Comparison of ENCODE assay signal across 9 cellular contexts in genomic region chr2:73089270-73090030, GRCh38. TPM values are rescaled to one million over a fixed set of nuclear protein-coding genes. Genes with fewer than 3 reads are reported as not detected.
DNase-seq lines count a peak whose midpoint lies in the region; ATAC-seq, FAIRE-seq and TF ChIP-seq lines count a peak whose summit lies in the region.
"Had no signal": no experiment of that assay in that cellular context is flagged by ENCODE, and none has a peak within 500 bp of the region (broad histone marks: within the 10 kb centered on the region; RNA-seq: fewer than 3 reads in every experiment).

No MANE protein-coding gene starts in this region.

- DNase-seq in Right ventricle myocardium inferior (ENCODE audit: missing footprints) (no peak), cardiac septum (ENCODE audit: low spot score) (no peak), endothelial cell of umbilical vein (ENCODE audit: low read depth, low spot score) (peak; percentile 73), mucosa of gallbladder (ENCODE audit: low spot score) (peak; percentile 78), KG1 (lab: John Stamatoyannopoulos, UW) (no peak)
- no peak for DNase-seq in activated CD8-positive, alpha-beta memory T cell treated with anti-CD3 and anti-CD28 coated beads for 24 hours
- DNase-seq: colonic mucosa had no signal

- peaks cover 3 to 27% of the 10 kb centered on the region in 2 experiments for H3K36me3 ChIP-seq in endothelial cell of umbilical vein (ENCODE audit: control insufficient read depth in 2 of 2, extremely low read depth in 1 of 2, insufficient read depth in 2 of 2, low read length in 2 of 2)
- H3K36me3 ChIP-seq: colonic mucosa had no signal

- no peaks in the 10 kb centered on the region for H3K9me1 ChIP-seq in endothelial cell of umbilical vein (replicated peaks; ENCODE audit: control insufficient read depth, extremely low read depth, insufficient read depth, low read length)

- FAIRE-seq in endothelial cell of umbilical vein (lab: Jason Lieb, UNC): peak; percentile 84

- no peaks in the 10 kb centered on the region for H3K27me3 ChIP-seq in endothelial cell of umbilical vein (ENCODE audit: control insufficient read depth in 2 of 2, insufficient read depth in 2 of 2, low read length in 2 of 2)
- H3K27me3 ChIP-seq: colonic mucosa had no signal

- H3K9ac ChIP-seq in endothelial cell of umbilical vein (replicated peaks; ENCODE audit: extremely low read depth, insufficient read depth, low read length): no peak overlapping the region

- TF ChIP-seq CTCF in endothelial cell of umbilical vein (IDR thresholded peaks at IDR 0.05; ENCODE audit: extremely low read depth in 1 of 2, insufficient read depth in 1 of 2, low read depth in 1 of 2, low read length in 2 of 2): no peak

- H3K79me2 ChIP-seq in endothelial cell of umbilical vein (ENCODE audit: control insufficient read depth, insufficient read depth, low read length): peaks cover 64% of the 10 kb centered on the region

- H3K9me3 ChIP-seq in endothelial cell of umbilical vein (replicated peaks; ENCODE audit: control insufficient read depth, insufficient read depth, low read length): no peaks in the 10 kb centered on the region
- H3K9me3 ChIP-seq: colonic mucosa had no signal

- no peak overlapping the region for H2AFZ ChIP-seq in endothelial cell of umbilical vein (ENCODE audit: low read depth, low read length)

- dilution Hi-C loops in endothelial cell of umbilical vein (cut with MboI; ENCODE audit: extremely low pct_ligation_motif_present, low sequenced_read_pairs): no loop called here

- peak overlapping the region; percentile 70 for H3K27ac ChIP-seq in endothelial cell of umbilical vein (ENCODE audit: insufficient read depth, low read depth, low read length)
- H3K27ac ChIP-seq: colonic mucosa had no signal

- POLR2A ChIA-PET in endothelial cell of umbilical vein (lab: Charles Lee): interaction anchor here (0.5 to 0.6 kb wide), 2 partner anchors 11 to 315 kb away, joined by 4 to 11 read pairs; no protein-coding TSS in a partner anchor

- intact Hi-C loops in Right ventricle myocardium inferior (cut with DNase I): no loop called here
- intact Hi-C loops in cardiac septum (cut with DNase I): loop anchor here (2.0 kb wide), 1 partner anchor 23 kb away; the partner anchor contains the start of gene RAB11FIP5
- intact Hi-C loops in endothelial cell of umbilical vein (cut with micrococcal nuclease): no loop called here

- no peak overlapping the region for H3K4me3 ChIP-seq in endothelial cell of umbilical vein (replicated peaks in 1 of 3; ENCODE audit: insufficient read depth in 1 of 3, low read depth in 1 of 3, low read length in 3 of 3)
- H3K4me3 ChIP-seq: colonic mucosa had no signal

- CTCF ChIA-PET in endothelial cell of umbilical vein (lab: Charles Lee): interaction anchor here (0.6 to 7.9 kb wide), 7 partner anchors 22 to 202 kb away, joined by 3 to 208 read pairs (median 4); partner anchors contain the start of genes RAB11FIP5 and SPR

- no TSS peak for BruUV-seq in endothelial cell of umbilical vein (replicated peaks; lab: Mats Ljungman, UMichigan)

- no peak overlapping the region for H3K4me2 ChIP-seq in endothelial cell of umbilical vein (ENCODE audit: insufficient read depth, low read length)

- TF ChIP-seq POLR2A in endothelial cell of umbilical vein (IDR thresholded peaks at IDR 0.05; ENCODE audit: low read depth, low read length): no peak

- peaks cover 36% of the 10 kb centered on the region for H3K4me1 ChIP-seq in endothelial cell of umbilical vein (ENCODE audit: control insufficient read depth, extremely low read depth, insufficient read depth, low read length)
- H3K4me1 ChIP-seq: colonic mucosa had no signal

- no peaks in the 10 kb centered on the region for H4K20me1 ChIP-seq in endothelial cell of umbilical vein (replicated peaks; ENCODE audit: control insufficient read depth, extremely low read depth, insufficient read depth, low read length)

- ATAC-seq in Right ventricle myocardium inferior (peak; percentile 49), HG02885 (IDR thresholded peaks at IDR 0.05; ENCODE audit: poor library complexity, unreplicated experiment) (no peak), GM19351 (IDR thresholded peaks at IDR 0.05; ENCODE audit: unreplicated experiment) (no peak)

TF ChIP-seq in endothelial cell of umbilical vein, 7 proteins besides CTCF, POLR2A, EP300 and RAD21:
- TF ChIP-seq POLR2AphosphoS5 (IDR thresholded peaks at IDR 0.05; ENCODE audit: insufficient read depth, low read depth, low read length) (no peak), EZH2 (IDR thresholded peaks at IDR 0.05; ENCODE audit: borderline replicate concordance, low read depth, low read length, severe bottlenecking) (no peak), GATA2 (IDR thresholded peaks at IDR 0.05; ENCODE audit: insufficient read depth, insufficient read length, low read depth, low read length) (no peak), MYC (IDR thresholded peaks at IDR 0.05; ENCODE audit: low read depth, low read length) (no peak), MAX (IDR thresholded peaks at IDR 0.05; ENCODE audit: insufficient read depth, insufficient read length) (no peak), JUN (IDR thresholded peaks at IDR 0.05; ENCODE audit: borderline replicate concordance, insufficient read depth, insufficient read length, low read depth) (no peak), FOS (IDR thresholded peaks at IDR 0.05; ENCODE audit: borderline replicate concordance, insufficient read depth, low read length) (peak; percentile 62)

RNA-seq across cellular contexts. Expression of gene SFXN5, which starts 17.9 kb away (rescaled TPM):
- 9.6 TPM for total RNA-seq in Right ventricle myocardium inferior
- 13.3 TPM for total RNA-seq in cardiac septum
- total RNA-seq in endothelial cell of umbilical vein: 24.6 and 28.6 TPM in 2 replicates
- polyA plus RNA-seq in endothelial cell of umbilical vein: 18.7 and 22.8 TPM in 2 replicates
- 11.2 and 12.2 TPM in 2 replicates for polyA plus RNA-seq in endothelial cell of umbilical vein (2011; cell fraction: cytosol; rRNA removed)
- 56.4 and 81.3 TPM in 2 replicates for polyA plus RNA-seq in endothelial cell of umbilical vein (2011; cell fraction: nucleus; rRNA removed)
- polyA plus RNA-seq in endothelial cell of umbilical vein (2012): 11.2 and 11.4 TPM in 2 replicates
- 31.9 and 33.2 TPM in 2 replicates for polyA minus RNA-seq in endothelial cell of umbilical vein
- 14.3 TPM for polyA minus RNA-seq in endothelial cell of umbilical vein (2011; cell fraction: cytosol; rRNA and poly(A)+ RNA removed)
- polyA minus RNA-seq in endothelial cell of umbilical vein (2011; cell fraction: nucleus; rRNA and poly(A)+ RNA removed): 30.8 and 36.2 TPM in 2 replicates
- 21.9 TPM for total RNA-seq in mucosa of gallbladder

RNA-seq across cellular contexts. Expression of gene RAB11FIP5, which starts 23.3 kb away (rescaled TPM):
- total RNA-seq in Right ventricle myocardium inferior (19.0 TPM), cardiac septum (38.1 TPM), endothelial cell of umbilical vein (47.0 and 49.4 TPM in 2 replicates), mucosa of gallbladder (63.0 TPM)
- polyA plus RNA-seq in endothelial cell of umbilical vein: 32.4 and 36.6 TPM in 2 replicates
- polyA plus RNA-seq in endothelial cell of umbilical vein (2011; cell fraction: cytosol; rRNA removed): 35.8 and 36.8 TPM in 2 replicates
- polyA plus RNA-seq in endothelial cell of umbilical vein (2011; cell fraction: nucleus; rRNA removed): 28.3 and 31.5 TPM in 2 replicates
- 56.4 and 64.0 TPM in 2 replicates for polyA plus RNA-seq in endothelial cell of umbilical vein (2012)
- 71.5 and 74.9 TPM in 2 replicates for polyA minus RNA-seq in endothelial cell of umbilical vein
- 9.1 TPM for polyA minus RNA-seq in endothelial cell of umbilical vein (2011; cell fraction: cytosol; rRNA and poly(A)+ RNA removed)
- 17.6 and 20.4 TPM in 2 replicates for polyA minus RNA-seq in endothelial cell of umbilical vein (2011; cell fraction: nucleus; rRNA and poly(A)+ RNA removed)

Comparison
In these comparisons a context has a peak if more than half of its experiments do, and no peak if none do; other contexts are left out.
1. DNase-seq: peak in endothelial cell of umbilical vein (single experiment) and mucosa of gallbladder (single experiment); none in Right ventricle myocardium inferior (single experiment), cardiac septum (single experiment), KG1 (single experiment) and activated CD8-positive, alpha-beta memory T cell treated with anti-CD3 and anti-CD28 coated beads for 24 hours (single experiment).